Comparison of ENCODE assay signal across 8 cellular contexts in the genomic region with DNA sequence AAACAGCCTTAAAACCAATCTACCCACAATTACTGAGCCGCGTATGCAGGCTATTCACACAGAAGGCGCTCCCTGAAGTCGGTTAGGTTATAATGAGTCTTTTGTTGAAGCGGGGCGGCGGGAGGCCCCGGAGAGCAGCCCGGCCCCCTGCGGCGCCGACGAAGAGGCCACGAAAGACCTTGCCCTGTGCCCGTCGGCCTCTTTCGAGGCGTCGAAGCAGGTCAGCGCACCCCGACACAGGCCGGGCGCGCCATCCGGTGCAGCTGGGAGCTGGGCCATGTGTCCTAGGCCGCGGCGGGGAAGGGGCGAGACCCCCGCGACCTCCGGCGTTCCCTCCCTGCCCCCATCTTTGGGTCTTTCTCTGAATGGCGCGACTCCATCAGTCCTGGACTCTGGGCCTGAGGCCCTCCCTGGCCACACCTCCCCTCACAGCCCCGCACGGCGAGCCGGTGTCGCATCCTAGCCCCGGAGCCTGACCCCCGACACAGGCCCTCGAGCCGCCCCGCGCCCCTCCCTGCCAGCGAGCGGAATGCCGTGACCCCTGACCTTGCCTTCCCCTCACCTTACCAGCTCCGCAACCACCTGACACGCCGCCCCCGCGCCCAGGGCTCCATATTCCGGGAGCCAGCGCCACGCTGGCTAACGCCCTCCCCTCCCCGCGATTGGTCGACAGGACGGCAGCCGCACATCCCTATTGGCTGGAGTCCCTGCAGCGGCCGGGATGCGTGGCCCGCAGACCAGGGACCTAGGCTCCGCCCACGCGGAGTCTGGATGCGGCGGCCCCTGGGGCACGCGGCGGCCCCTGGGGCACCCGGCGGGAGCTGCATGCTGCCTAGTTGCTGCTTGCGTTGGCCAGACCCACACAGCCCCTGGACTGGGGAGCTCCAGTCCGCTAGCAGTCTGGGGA. TPM values are rescaled to one million over a fixed set of nuclear protein-coding genes. Genes with fewer than 3 reads are reported as not detected.
DNase-seq lines count a peak whose midpoint lies in the region; ATAC-seq, FAIRE-seq and TF ChIP-seq lines count a peak whose summit lies in the region.

SLC11A2 (minus strand) TSS at position 637 of the 907 bp plus-strand sequence. CDS start 15,656 bp downstream, outside the sequence.

- no peaks in the 10 kb centered on the region for H3K27me3 ChIP-seq in BE2C

- no peaks in the 10 kb centered on the region; the same call in none of the 2 replicates for H3K36me3 ChIP-seq in BE2C

- TF ChIP-seq CTCF in BE2C (IDR thresholded peaks at IDR 0.05; ENCODE audit: low read depth, low read length) (0 out of 2 replicates have a peak, but pooled peaks have one; percentile 18), choroid plexus epithelial cell (conservative IDR thresholded peaks at IDR 0.05; ENCODE audit: low read depth, low read length) (no peak)

- peak; percentile 86 for FAIRE-seq in GM19239 (lab: Jason Lieb, UNC)

- peaks cover 6% of the 10 kb centered on the region; the same call in 1 of the 2 replicates for H3K4me1 ChIP-seq in BE2C

- DNase-seq in BE2C, result peak; percentile 98
- DNase-seq in GM19239 (ENCODE audit: insufficient read length, low spot score), result peak; percentile 91
- DNase-seq in NCI-H524 treated with DMSO at 0.1 percent for 48 hours (lab: John Stamatoyannopoulos, UW), result peak; percentile 68
- peak; percentile 92 to 93 for DNase-seq in activated CD4-positive, alpha-beta T cell treated with anti-CD3 and anti-CD28 coated beads for 4 hours
- DNase-seq in choroid plexus epithelial cell (ENCODE audit: low read depth), result peak; percentile 94
- DNase-seq in kidney tubule cell (ENCODE audit: low spot score), result peak; percentile 95
- peak; percentile 79 to 81 for DNase-seq in stimulated activated CD4-positive, alpha-beta T cell treated with anti-CD3 and anti-CD28 coated beads, Interleukin-1b, Interleukin-23, amount 100 ng/mL, for 1 hour (ENCODE audit: low read depth in 2 of 2)

- peak; percentile 79 for ATAC-seq in HG03457 (IDR thresholded peaks at IDR 0.05; ENCODE audit: unreplicated experiment)

- no peaks in the 10 kb centered on the region for H3K9me3 ChIP-seq in BE2C

- H3K4me3 ChIP-seq in BE2C (ENCODE audit: low read depth, low read length), result peak within 1 kb of the TSS; percentile 79
- peak within 1 kb of the TSS; percentile 89 for H3K4me3 ChIP-seq in choroid plexus epithelial cell (ENCODE audit: low read depth, low read length)

RNA-seq across cellular contexts. Expression of gene SLC11A2, which starts in this region (rescaled TPM):
- 29.9 TPM for polyA plus RNA-seq in BE2C (2012; ENCODE audit: insufficient read depth, insufficient read length, low read depth)

Comparison
In these comparisons a context has a peak if more than half of its experiments do, and no peak if none do; other contexts are left out.
1. Peak in every context shown above with its lines: DNase-seq, ATAC-seq and H3K4me3 ChIP-seq.